In the genomic region with DNA sequence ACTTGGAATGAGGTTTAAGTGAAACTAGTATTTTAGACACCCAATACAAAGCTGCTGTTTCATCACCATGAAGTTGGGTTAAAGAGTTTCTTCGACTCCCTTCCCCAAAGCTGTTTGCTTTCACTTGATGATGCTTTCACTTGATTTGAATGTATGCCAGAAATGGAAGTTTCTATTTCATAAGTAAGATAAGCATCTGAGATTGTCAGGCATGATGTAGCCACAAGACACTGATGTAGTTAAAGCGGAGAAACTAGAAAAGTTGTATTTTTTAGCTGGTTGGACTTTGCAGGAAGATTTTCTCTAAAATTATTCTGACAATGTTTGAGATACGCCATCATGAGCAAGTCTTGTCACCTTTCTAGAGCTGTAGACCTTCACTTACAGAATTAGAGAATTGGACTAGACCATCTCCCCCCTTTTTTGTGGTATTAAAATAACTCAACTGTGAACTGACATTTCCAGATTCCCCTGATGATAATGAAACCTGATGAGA, we compare ENCODE assay signal across 10 cellular contexts. TPM values are rescaled to one million over a fixed set of nuclear protein-coding genes. Genes with fewer than 3 reads are reported as not detected.
DNase-seq lines count a peak whose midpoint lies in the region; ATAC-seq and TF ChIP-seq lines count a peak whose summit lies in the region.
"Had no signal": no experiment of that assay in that cellular context is flagged by ENCODE, and none has a peak within 500 bp of the region (broad histone marks: within the 10 kb centered on the region; RNA-seq: fewer than 3 reads in every experiment).

No MANE protein-coding gene starts in this region.

- H2AFZ ChIP-seq in DND-41 (ENCODE audit: low read depth, low read length): peak overlapping the region; percentile 69

- peak overlapping the region; percentile 6 to 45; a peak in 3 of 4 replicates for H3K4me3 ChIP-seq in DND-41 (ENCODE audit: low read depth in 1 of 2, low read length in 2 of 2)
- no peak overlapping the region for H3K4me3 ChIP-seq in coronary artery
- H3K4me3 ChIP-seq: right lobe of liver had no signal

- intact Hi-C loops in activated T-helper 1 cell treated with anti-CD3 and anti-CD28 coated beads, Interleukin-12 subunit alpha, Interleukin-12 subunit beta, Interleukin-2, Interleukin-4 antibody, amounts not matched to agents 30 ng/mL and 10 ng/mL and 1 ng/mL, durations not matched to agents 14 hours and 24 hours and 36 hours (cut with micrococcal nuclease): loop anchor here (1.0 kb wide), 5 partner anchors 9 to 100 kb away; partner anchors contain the start of gene ITGA2

- H3K9me3 Mint-ChIP-seq in activated T-helper 1 cell treated with anti-CD3 and anti-CD28 coated beads, Interleukin-12 subunit alpha, Interleukin-12 subunit beta, Interleukin-2, Interleukin-4 antibody, amounts not matched to agents 30 ng/mL and 10 ng/mL and 1 ng/mL, durations not matched to agents 14 hours and 24 hours and 36 hours: no peaks in the 10 kb centered on the region

- peak overlapping the region; percentile 75 for H3K27ac Mint-ChIP-seq in activated T-helper 1 cell treated with anti-CD3 and anti-CD28 coated beads, Interleukin-12 subunit alpha, Interleukin-12 subunit beta, Interleukin-2, Interleukin-4 antibody, amounts not matched to agents 30 ng/mL and 10 ng/mL and 1 ng/mL, durations not matched to agents 14 hours and 24 hours and 36 hours

- peak overlapping the region; percentile 45 for H3K9ac ChIP-seq in DND-41 (ENCODE audit: low read depth, low read length)

- no peaks in the 10 kb centered on the region for H3K36me3 ChIP-seq in DND-41 (ENCODE audit: insufficient read depth, low read length)
- H3K36me3 ChIP-seq: right lobe of liver had no signal

- peak overlapping the region; percentile 87 for H3K27ac ChIP-seq in DND-41 (ENCODE audit: low read length)
- H3K27ac ChIP-seq in coronary artery: no peak overlapping the region
- H3K27ac ChIP-seq: right lobe of liver had no signal

- peak; percentile 28 for DNase-seq in DND-41
- DNase-seq in activated T-helper 1 cell treated with anti-CD3 and anti-CD28 coated beads, Interleukin-12 subunit alpha, Interleukin-12 subunit beta, Interleukin-2, Interleukin-4 antibody, amounts not matched to agents 30 ng/mL and 10 ng/mL and 1 ng/mL, durations not matched to agents 14 hours and 24 hours and 36 hours (ENCODE audit: low spot score): no peak
- no peak for DNase-seq in coronary artery (ENCODE audit: low spot score)
- no peak for DNase-seq in HuH-7.5 (ENCODE audit: low spot score)
- no peak for DNase-seq in stimulated activated CD4-positive, alpha-beta T cell treated with anti-CD3 and anti-CD28 coated beads, Interleukin-4, amount 100 ng/mL, for 4 hours
- no peak for DNase-seq in GOT3 (lab: John Stamatoyannopoulos, UW)
- DNase-seq: DMS 273 treated with DMSO at 0.1 percent for 48 hours, right lobe of liver had no signal

- H3K27me3 Mint-ChIP-seq in activated T-helper 1 cell treated with anti-CD3 and anti-CD28 coated beads, Interleukin-12 subunit alpha, Interleukin-12 subunit beta, Interleukin-2, Interleukin-4 antibody, amounts not matched to agents 30 ng/mL and 10 ng/mL and 1 ng/mL, durations not matched to agents 14 hours and 24 hours and 36 hours (ENCODE audit: insufficient read depth): peaks cover 6% of the 10 kb centered on the region

- ATAC-seq in DND-41 (ENCODE audit: insufficient read depth, low read depth) (peak; percentile 71), GM19328 (IDR thresholded peaks at IDR 0.05; ENCODE audit: unreplicated experiment) (peak; percentile 79), HG03039 (IDR thresholded peaks at IDR 0.05; ENCODE audit: unreplicated experiment) (peak; percentile 78)
- ATAC-seq: right lobe of liver had no signal

- H3K4me2 ChIP-seq in DND-41 (ENCODE audit: insufficient read depth, low read length): peak overlapping the region; percentile 68

- TF ChIP-seq CTCF in DND-41 (IDR thresholded peaks at IDR 0.05; ENCODE audit: borderline replicate concordance, extremely low read depth, low read length, poor library complexity, severe bottlenecking): no peak
- no peak for TF ChIP-seq CTCF in coronary artery (IDR thresholded peaks at IDR 0.05)

- H3K36me3 Mint-ChIP-seq in activated T-helper 1 cell treated with anti-CD3 and anti-CD28 coated beads, Interleukin-12 subunit alpha, Interleukin-12 subunit beta, Interleukin-2, Interleukin-4 antibody, amounts not matched to agents 30 ng/mL and 10 ng/mL and 1 ng/mL, durations not matched to agents 14 hours and 24 hours and 36 hours (ENCODE audit: low read depth): peaks cover 23% of the 10 kb centered on the region

- H3K4me1 ChIP-seq in DND-41 (ENCODE audit: insufficient read depth, low read length): peaks cover 50% of the 10 kb centered on the region
- H3K4me1 ChIP-seq: right lobe of liver had no signal

- no peaks in the 10 kb centered on the region for H3K9me3 ChIP-seq in DND-41 (ENCODE audit: insufficient read depth, low read length, severe bottlenecking)
- H3K9me3 ChIP-seq: right lobe of liver had no signal

- peak overlapping the region; percentile 53 for H3K4me3 Mint-ChIP-seq in activated T-helper 1 cell treated with anti-CD3 and anti-CD28 coated beads, Interleukin-12 subunit alpha, Interleukin-12 subunit beta, Interleukin-2, Interleukin-4 antibody, amounts not matched to agents 30 ng/mL and 10 ng/mL and 1 ng/mL, durations not matched to agents 14 hours and 24 hours and 36 hours

- H3K79me2 ChIP-seq in DND-41 (ENCODE audit: insufficient read depth, low read length): no peaks in the 10 kb centered on the region

- no peaks in the 10 kb centered on the region for H3K27me3 ChIP-seq in DND-41 (ENCODE audit: insufficient read depth, low read length, poor library complexity)
- H3K27me3 ChIP-seq: right lobe of liver had no signal

- peaks cover 54% of the 10 kb centered on the region for H3K4me1 Mint-ChIP-seq in activated T-helper 1 cell treated with anti-CD3 and anti-CD28 coated beads, Interleukin-12 subunit alpha, Interleukin-12 subunit beta, Interleukin-2, Interleukin-4 antibody, amounts not matched to agents 30 ng/mL and 10 ng/mL and 1 ng/mL, durations not matched to agents 14 hours and 24 hours and 36 hours (ENCODE audit: low read depth)

- H4K20me1 ChIP-seq in DND-41 (ENCODE audit: insufficient read depth, low read length): no peaks in the 10 kb centered on the region

RNA-seq across cellular contexts. Expression of gene MOCS2, which starts 20.0 kb away (rescaled TPM):
- total RNA-seq in activated T-helper 1 cell treated with anti-CD3 and anti-CD28 coated beads, Interleukin-12 subunit alpha, Interleukin-12 subunit beta, Interleukin-2, Interleukin-4 antibody, amounts not matched to agents 30 ng/mL and 10 ng/mL and 1 ng/mL, durations not matched to agents 14 hours and 24 hours and 36 hours: 17.9 and 18.4 TPM in 2 replicates
